In the genomic region with DNA sequence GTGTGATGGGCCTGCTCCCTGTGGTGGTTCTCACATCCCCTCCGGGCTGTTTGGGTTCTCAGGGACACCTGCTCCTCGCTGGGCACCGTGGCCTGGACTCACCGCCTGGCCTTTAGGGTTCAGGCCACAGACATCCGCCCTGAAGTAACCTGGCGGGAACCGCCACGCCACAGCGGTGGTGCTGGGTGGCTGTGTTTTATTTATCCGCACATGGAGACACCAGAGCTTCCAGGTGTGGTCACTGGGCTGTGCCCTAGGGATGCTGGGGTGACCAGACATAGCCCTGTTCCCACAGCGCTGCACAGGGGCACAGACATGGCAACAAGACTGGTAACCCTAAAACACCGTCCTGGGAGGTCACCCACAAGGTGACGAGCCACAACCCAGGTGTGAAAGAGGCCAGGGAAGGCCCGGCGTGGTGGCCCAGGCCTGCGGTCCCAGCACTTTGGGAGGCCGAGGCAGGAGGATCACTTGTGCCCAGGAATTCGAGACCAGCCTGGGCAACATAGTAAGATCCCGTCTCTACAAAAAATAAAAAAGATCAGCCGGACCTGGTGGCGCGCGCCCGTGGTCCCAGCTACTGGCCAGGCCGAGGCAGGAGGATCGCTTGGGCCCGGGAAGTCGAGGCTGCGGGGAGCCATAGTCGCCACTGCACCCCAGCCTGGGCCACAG, we compare ENCODE assay signal across 8 cellular contexts. TPM values are rescaled to one million over a fixed set of nuclear protein-coding genes. Genes with fewer than 3 reads are reported as not detected.
DNase-seq lines count a peak whose midpoint lies in the region; ATAC-seq, FAIRE-seq and TF ChIP-seq lines count a peak whose summit lies in the region.

No MANE protein-coding gene starts in this region.

- H3K9ac ChIP-seq in GM12878 (ENCODE audit: control insufficient read depth, insufficient read depth, low read length): peak overlapping the region; percentile 69; the same call in 1 of the 2 replicates

- H3K4me3 ChIP-seq in GM12878 (peak overlapping the region; percentile 37), lower lobe of right lung (peak overlapping the region; percentile 67), tibial nerve (peak overlapping the region; percentile 41 to 78 (median 76))

- peaks cover 4% of the 10 kb centered on the region for H3K27me3 Mint-ChIP-seq in activated T-cell treated with anti-CD3 and anti-CD28 coated beads, Interleukin-2, amount 50 U/mL, for 24 hours

- no peaks in the 10 kb centered on the region for H4K20me1 ChIP-seq in GM12878 (ENCODE audit: control insufficient read depth, insufficient read depth)

- SMC1A ChIA-PET in GM12878 (lab: Charles Lee; ENCODE audit: uncharacterized antibody, unreplicated experiment): interaction anchor here (0.6 to 2.5 kb wide), 12 partner anchors 9 to 249 kb away, joined by 3 to 13 read pairs (median 4); partner anchors contain the start of gene RBFA

- no peak for DNase-seq in activated T-cell treated with anti-CD3 and anti-CD28 coated beads, Interleukin-2, amount 50 U/mL, for 24 hours
- no peak for DNase-seq in activated T-cell treated with anti-CD3 and anti-CD28 coated beads, Interleukin-2, amount 50 U/mL, for 48 hours
- no peak for DNase-seq in GM12878 (ENCODE audit: low read depth, low spot score)
- no peak for DNase-seq in lower lobe of right lung
- DNase-seq in tibial nerve (ENCODE audit: low spot score in 2 of 2): no peak

- TF ChIP-seq RAD21 in GM12878 (IDR thresholded peaks at IDR 0.05; ENCODE audit: insufficient read depth, low read depth, low read length): no peak

- peak overlapping the region; percentile 82 for H3K4me2 ChIP-seq in GM12878 (ENCODE audit: control insufficient read depth, insufficient read depth)

- H3K9me3 ChIP-seq in GM12878 (replicated peaks; ENCODE audit: control insufficient read depth, insufficient read depth, low read length) (no peaks in the 10 kb centered on the region), lower lobe of right lung (no peaks in the 10 kb centered on the region), tibial nerve (no peaks in the 10 kb centered on the region)

- TF ChIP-seq CTCF in GM12878 (IDR thresholded peaks at IDR 0.05 in 2 of 3, conservative IDR thresholded peaks at IDR 0.05 in 1 of 3; ENCODE audit: control insufficient read depth in 2 of 3, extremely low read depth in 1 of 3, insufficient read depth in 1 of 3, low read depth in 3 of 3, low read length in 3 of 3) (no peak), lower lobe of right lung (IDR thresholded peaks at IDR 0.05) (no peak), tibial nerve (IDR thresholded peaks at IDR 0.05) (no peak)

- CTCF ChIA-PET in GM12878 (lab: Yijun Ruan, JAX): interaction anchor here (0.7 to 2.5 kb wide), 12 partner anchors 10 to 195 kb away, joined by 3 to 9 read pairs (median 4); partner anchors contain the start of gene TXNL4A

- FAIRE-seq in GM12878 (lab: Jason Lieb, UNC): no peak

- BruUV-seq in GM12878 (replicated peaks; lab: Mats Ljungman, UMichigan): no TSS peak

- peak overlapping the region; percentile 55 for H3K27ac ChIP-seq in GM12878 (ENCODE audit: control insufficient read depth, insufficient read depth)
- peak overlapping the region; percentile 85 for H3K27ac ChIP-seq in lower lobe of right lung
- peak overlapping the region; percentile 54 to 92 (median 89) for H3K27ac ChIP-seq in tibial nerve

- H3K9me3 Mint-ChIP-seq in activated T-cell treated with anti-CD3 and anti-CD28 coated beads, Interleukin-2, amount 50 U/mL, for 24 hours: no peaks in the 10 kb centered on the region

- no peaks in the 10 kb centered on the region; the same call in 1 of the 2 replicates for H3K79me2 ChIP-seq in GM12878 (ENCODE audit: control insufficient read depth, insufficient read depth, low read length)

- no peak for TF ChIP-seq EP300 in GM12878 (IDR thresholded peaks at IDR 0.05; ENCODE audit: borderline replicate concordance in 1 of 2, control insufficient read depth in 1 of 2, low read depth in 2 of 2, low read length in 2 of 2)
- no peak for TF ChIP-seq EP300 in tibial nerve (IDR thresholded peaks at IDR 0.05)

- WGBS in GM12878 (ENCODE audit: insufficient coverage, insufficient replicate concordance, low lambda C conversion rate, missing lambda C conversion rate): 46% methylated on average over 30 of the region's 30 CpGs
- WGBS in tibial nerve, 2 donors: 91 to 92% methylated on average over 29 to 30 of the region's 30 CpGs

- no peaks in the 10 kb centered on the region for H3K27me3 ChIP-seq in GM12878 (replicated peaks in 1 of 2; ENCODE audit: control insufficient read depth in 2 of 2, insufficient read depth in 2 of 2, low read length in 1 of 2)
- H3K27me3 ChIP-seq in lower lobe of right lung (ENCODE audit: low read depth): no peaks in the 10 kb centered on the region
- peaks cover 0 to 6% of the 10 kb centered on the region in 2 donors for H3K27me3 ChIP-seq in tibial nerve

- H3K27ac Mint-ChIP-seq in activated T-cell treated with anti-CD3 and anti-CD28 coated beads, Interleukin-2, amount 50 U/mL, for 24 hours: peak overlapping the region; percentile 63

- in situ Hi-C loops in GM12878 (cut with MboI): no loop called here

- ATAC-seq in GM12878: no peak
- no peak for ATAC-seq in lower lobe of right lung
- ATAC-seq in HG02642 (IDR thresholded peaks at IDR 0.05; ENCODE audit: poor library complexity, unreplicated experiment): no peak
- ATAC-seq in HG02798 (IDR thresholded peaks at IDR 0.05; ENCODE audit: poor library complexity, unreplicated experiment): no peak
- no peak for ATAC-seq in HG03025 (IDR thresholded peaks at IDR 0.05; ENCODE audit: low FRiP score, unreplicated experiment)

- H3K4me1 ChIP-seq in GM12878 (ENCODE audit: control insufficient read depth, insufficient read depth, low read length) (peaks cover 25% of the 10 kb centered on the region), lower lobe of right lung (peaks cover 42% of the 10 kb centered on the region), tibial nerve (peaks cover 0 to 37% (median 11%) of the 10 kb centered on the region in 4 donors)

- TF ChIP-seq POLR2A in GM12878 (IDR thresholded peaks at IDR 0.05; ENCODE audit: low read depth, low read length) (no peak), tibial nerve (IDR thresholded peaks at IDR 0.05) (no peak)

- intact Hi-C loops in GM12878 (cut with micrococcal nuclease; ENCODE audit: unreplicated experiment) (loop anchor here (2.0 to 5.0 kb wide), 3 partner anchors 144 to 283 kb away; partner anchors contain the start of gene ADNP2), lower lobe of right lung (cut with DNase I) (no loop called here)

- peak overlapping the region; percentile 80 for H2AFZ ChIP-seq in GM12878 (ENCODE audit: control insufficient read depth, low read depth, low read length)

- H3K36me3 Mint-ChIP-seq in activated T-cell treated with anti-CD3 and anti-CD28 coated beads, Interleukin-2, amount 50 U/mL, for 24 hours (ENCODE audit: low read depth): peaks cover 20% of the 10 kb centered on the region

- POLR2A ChIA-PET in GM12878 (lab: Charles Lee): interaction anchor here (0.8 to 1.3 kb wide), 5 partner anchors 19 to 185 kb away, joined by 3 to 4 read pairs (median 3); no protein-coding TSS in a partner anchor

- peaks cover 40% of the 10 kb centered on the region for H3K4me1 Mint-ChIP-seq in activated T-cell treated with anti-CD3 and anti-CD28 coated beads, Interleukin-2, amount 50 U/mL, for 24 hours (ENCODE audit: low read depth)

- RAD21 ChIA-PET in GM12878 (lab: Charles Lee; ENCODE audit: unreplicated experiment): interaction anchor here (0.6 to 2.4 kb wide), 8 partner anchors 9 to 184 kb away, joined by 3 to 9 read pairs (median 5); partner anchors contain the start of genes SLC66A2 and TXNL4A

- no peaks in the 10 kb centered on the region for H3K36me3 ChIP-seq in GM12878 (ENCODE audit: control insufficient read depth in 2 of 2, insufficient read depth in 2 of 2, low read length in 1 of 2)
- H3K36me3 ChIP-seq in lower lobe of right lung: peaks cover 18% of the 10 kb centered on the region
- peaks cover 0 to 14% (median 0%) of the 10 kb centered on the region in 3 donors for H3K36me3 ChIP-seq in tibial nerve

- H3K4me3 Mint-ChIP-seq in activated T-cell treated with anti-CD3 and anti-CD28 coated beads, Interleukin-2, amount 50 U/mL, for 24 hours: peak overlapping the region; percentile 36

RNA-seq across cellular contexts. Expression of gene HSBP1L1, which starts 0.6 kb away (rescaled TPM):
- 1.6 TPM in 1 of 2 replicates, not detected in the other for total RNA-seq in GM12878 (2013; cell fraction: nucleolus; rRNA removed)
- total RNA-seq in GM12878 (2014; rRNA removed): 10.1 and 12.8 TPM in 2 replicates
- total RNA-seq in GM12878 (2014; rRNA removed; fragmentation: Illumina TruSeq; extraction: Trizol): 6.7 TPM in 2 replicates
- total RNA-seq in GM12878 (2021): 4.9 and 5.7 TPM in 2 replicates
- polyA plus RNA-seq in GM12878 (2011; ENCODE audit: low read depth): 16.2 TPM
- 0.14 TPM in 1 of 2 replicates, not detected in the other for polyA plus RNA-seq in GM12878 (2011; rRNA removed)
- 0.12 and 0.20 TPM in 2 replicates for polyA plus RNA-seq in GM12878 (2011; cell fraction: cytosol; rRNA removed)
- polyA plus RNA-seq in GM12878 (2011; cell fraction: nucleus; rRNA removed): 0.10 and 0.13 TPM in 2 replicates
- 16.8 and 20.4 TPM in 2 replicates for polyA plus RNA-seq in GM12878 (2012)
- 7.0 and 7.7 TPM in 2 replicates for polyA plus RNA-seq in GM12878 (2014; fragmentation: Illumina TruSeq; extraction: Trizol)
- polyA plus RNA-seq in GM12878 (2014; fragmentation: Nextera tagmentation; extraction: Ambion mirVana): 1 to 10 TPM in 1 of 2 experiments, under 1 TPM in 1; 0.97 to 2.1 TPM
- 13.4 and 14.0 TPM in 2 replicates for polyA plus RNA-seq in GM12878 (2014; rRNA removed)
- polyA plus RNA-seq in GM12878 (2016; fragmentation: Nextera tagmentation; extraction: Ambion mirVana): 1 to 10 TPM; 6.9 to 9.1 TPM
- not detected in 2 replicates for polyA minus RNA-seq in GM12878 (2011; rRNA and poly(A)+ RNA removed)
- polyA minus RNA-seq in GM12878 (2011; cell fraction: cytosol; rRNA and poly(A)+ RNA removed): not detected in 2 replicates
- polyA minus RNA-seq in GM12878 (2011; cell fraction: nucleus; rRNA and poly(A)+ RNA removed): 0.60 TPM in 1 of 2 replicates, not detected in the other
- total RNA-seq in lower lobe of right lung: 46.6 TPM
- total RNA-seq in tibial nerve: 10 to 100 TPM; 18.0 to 35.4 (median 29.7) TPM

RNA-seq across cellular contexts. Expression of gene SLC66A2, which starts 12.3 kb away (rescaled TPM):
- total RNA-seq in GM12878 (2013; cell fraction: nucleolus; rRNA removed): 51.8 and 53.7 TPM in 2 replicates
- total RNA-seq in GM12878 (2014; rRNA removed): 36.7 and 40.2 TPM in 2 replicates
- 12.3 TPM in 2 replicates for total RNA-seq in GM12878 (2014; rRNA removed; fragmentation: Illumina TruSeq; extraction: Trizol)
- 41.0 and 42.5 TPM in 2 replicates for total RNA-seq in GM12878 (2021)
- 9.6 TPM for polyA plus RNA-seq in GM12878 (2011; ENCODE audit: low read depth)
- polyA plus RNA-seq in GM12878 (2011; rRNA removed): 9.4 and 17.3 TPM in 2 replicates
- 36.4 and 51.0 TPM in 2 replicates for polyA plus RNA-seq in GM12878 (2011; cell fraction: cytosol; rRNA removed)
- 60.7 and 67.9 TPM in 2 replicates for polyA plus RNA-seq in GM12878 (2011; cell fraction: nucleus; rRNA removed)
- 30.5 and 32.0 TPM in 2 replicates for polyA plus RNA-seq in GM12878 (2012)
- 1.2 and 5.9 TPM in 2 replicates for polyA plus RNA-seq in GM12878 (2014; fragmentation: Illumina TruSeq; extraction: Trizol)
- polyA plus RNA-seq in GM12878 (2014; fragmentation: Nextera tagmentation; extraction: Ambion mirVana): 1 to 10 TPM in 1 of 2 experiments, under 1 TPM in 1; 0.69 to 2.7 TPM
- 42.5 and 44.3 TPM in 2 replicates for polyA plus RNA-seq in GM12878 (2014; rRNA removed)
- polyA plus RNA-seq in GM12878 (2016; fragmentation: Nextera tagmentation; extraction: Ambion mirVana): 10 to 100 TPM in 1 of 2 experiments, 1 to 10 TPM in 1; 3.6 to 23.1 TPM
- polyA minus RNA-seq in GM12878 (2011; rRNA and poly(A)+ RNA removed): 16.0 and 36.0 TPM in 2 replicates
- 8.4 and 17.6 TPM in 2 replicates for polyA minus RNA-seq in GM12878 (2011; cell fraction: cytosol; rRNA and poly(A)+ RNA removed)
- polyA minus RNA-seq in GM12878 (2011; cell fraction: nucleus; rRNA and poly(A)+ RNA removed): 17.9 and 22.3 TPM in 2 replicates
- total RNA-seq in lower lobe of right lung: 54.2 TPM
- 100 to 1,000 TPM; 112 to 361 (median 222) TPM for total RNA-seq in tibial nerve

RNA-seq across cellular contexts. Expression of gene TXNL4A, which starts 24.6 kb away (rescaled TPM):
- total RNA-seq in GM12878 (2013; cell fraction: nucleolus; rRNA removed): 27.3 and 27.9 TPM in 2 replicates
- total RNA-seq in GM12878 (2014; rRNA removed) (84.5 and 91.4 TPM in 2 replicates), GM12878 (2014; rRNA removed; fragmentation: Illumina TruSeq; extraction: Trizol) (111 and 122 TPM in 2 replicates), GM12878 (2021) (178 and 181 TPM in 2 replicates), lower lobe of right lung (78.7 TPM), tibial nerve (10 to 100 TPM; 19.0 to 34.9 (median 32.5) TPM)
- 87.5 TPM for polyA plus RNA-seq in GM12878 (2011; ENCODE audit: low read depth)
- polyA plus RNA-seq in GM12878 (2011; rRNA removed) (172 and 173 TPM in 2 replicates), GM12878 (2014; fragmentation: Illumina TruSeq; extraction: Trizol) (18.0 and 62.9 TPM in 2 replicates), GM12878 (2014; fragmentation: Nextera tagmentation; extraction: Ambion mirVana) (100 to 1,000 TPM in 1 of 2 experiments, 10 to 100 TPM in 1; 38.4 to 132 TPM), GM12878 (2014; rRNA removed) (125 and 127 TPM in 2 replicates), GM12878 (2016; fragmentation: Nextera tagmentation; extraction: Ambion mirVana) (100 to 1,000 TPM; 307 to 329 TPM)
- polyA plus RNA-seq in GM12878 (2011; cell fraction: cytosol; rRNA removed): 148 and 157 TPM in 2 replicates
- polyA plus RNA-seq in GM12878 (2011; cell fraction: nucleus; rRNA removed): 64.9 and 77.2 TPM in 2 replicates
- polyA plus RNA-seq in GM12878 (2012): 106 and 119 TPM in 2 replicates
- polyA minus RNA-seq in GM12878 (2011; rRNA and poly(A)+ RNA removed): 45.5 and 46.6 TPM in 2 replicates
- 39.2 and 40.8 TPM in 2 replicates for polyA minus RNA-seq in GM12878 (2011; cell fraction: cytosol; rRNA and poly(A)+ RNA removed)
- polyA minus RNA-seq in GM12878 (2011; cell fraction: nucleus; rRNA and poly(A)+ RNA removed): 9.4 and 17.8 TPM in 2 replicates
